1 cellular context compared by ENCODE assay signal in the genomic region with DNA sequence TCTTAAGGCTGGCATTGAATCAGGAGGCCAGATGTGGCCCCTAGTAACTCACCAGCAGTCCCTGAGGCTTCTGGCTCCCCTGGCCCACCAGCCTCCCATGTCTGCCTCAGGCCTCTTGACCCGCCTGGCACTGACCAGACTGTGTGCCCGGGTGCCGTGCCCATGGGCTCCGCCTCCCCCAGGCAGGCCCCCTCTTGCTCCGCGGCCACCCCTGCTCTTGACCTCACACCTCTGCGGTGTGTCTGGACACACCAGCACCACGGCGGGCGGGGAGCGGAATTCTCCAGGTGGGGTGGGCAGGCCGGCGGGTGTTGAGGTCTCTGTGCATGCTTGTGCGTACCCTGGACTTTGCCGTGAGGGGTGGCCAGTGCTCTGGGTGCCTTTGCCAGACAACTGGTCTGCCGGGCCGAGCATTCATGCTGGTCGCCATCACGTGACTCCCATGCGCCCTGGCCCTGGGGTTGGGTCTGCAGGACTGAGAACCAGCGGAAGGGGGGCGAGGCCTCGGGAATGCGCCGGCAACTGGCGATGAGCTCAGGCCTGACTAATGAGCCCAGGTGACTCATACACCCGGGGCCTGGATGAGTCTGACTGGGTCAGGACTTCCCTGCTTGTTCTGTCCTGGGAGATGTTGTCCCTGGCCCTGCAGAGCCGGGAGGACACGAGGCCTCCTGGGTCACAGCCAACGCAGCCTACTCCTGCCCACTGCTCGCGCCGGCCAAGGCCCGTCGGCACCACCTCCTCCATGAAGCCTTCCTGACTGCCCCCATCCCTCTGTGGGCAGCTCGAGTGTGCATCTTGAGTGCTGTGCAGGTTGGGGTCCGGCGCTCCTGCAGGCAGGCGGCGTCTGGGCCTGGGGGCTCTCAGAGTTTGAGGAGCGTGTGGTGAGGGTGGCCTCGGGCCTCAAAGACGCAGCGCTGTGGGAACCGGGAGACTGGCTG.
A peak's percentile ranks its signal among the peaks of the same experiment; 100 is the strongest.
TF ChIP-seq lines count a peak whose summit lies in the region.

No MANE protein-coding gene starts in this region.

TF ChIP-seq in HepG2, 621 proteins besides CTCF, POLR2A, EP300 and RAD21 (continued from another document and continues in another):
- TF ChIP-seq, protein P1, sequence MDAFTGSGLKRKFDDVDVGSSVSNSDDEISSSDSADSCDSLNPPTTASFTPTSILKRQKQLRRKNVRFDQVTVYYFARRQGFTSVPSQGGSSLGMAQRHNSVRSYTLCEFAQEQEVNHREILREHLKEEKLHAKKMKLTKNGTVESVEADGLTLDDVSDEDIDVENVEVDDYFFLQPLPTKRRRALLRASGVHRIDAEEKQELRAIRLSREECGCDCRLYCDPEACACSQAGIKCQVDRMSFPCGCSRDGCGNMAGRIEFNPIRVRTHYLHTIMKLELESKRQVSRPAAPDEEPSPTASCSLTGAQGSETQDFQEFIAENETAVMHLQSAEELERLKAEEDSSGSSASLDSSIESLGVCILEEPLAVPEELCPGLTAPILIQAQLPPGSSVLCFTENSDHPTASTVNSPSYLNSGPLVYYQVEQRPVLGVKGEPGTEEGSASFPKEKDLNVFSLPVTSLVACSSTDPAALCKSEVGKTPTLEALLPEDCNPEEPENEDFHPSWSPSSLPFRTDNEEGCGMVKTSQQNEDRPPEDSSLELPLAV (CRISPR knock-in tag; conservative IDR thresholded peaks at IDR 0.05; ENCODE audit: low read depth): no peak
- TF ChIP-seq MXD4 (CRISPR knock-in tag; IDR thresholded peaks at IDR 0.05) (peak; percentile 95), MZF1 (CRISPR knock-in tag; IDR thresholded peaks at IDR 0.05; ENCODE audit: borderline replicate concordance) (no peak; the same call in 1 of the 2 replicates), STAT5B (CRISPR knock-in tag; IDR thresholded peaks at IDR 0.05) (peak; percentile 81; the same call in 1 of the 2 replicates), CREB1 (IDR thresholded peaks at IDR 0.05) (peak; percentile 67), CREB1 (CRISPR knock-in tag; IDR thresholded peaks at IDR 0.05) (no peak), RBM22 (optimal IDR thresholded peaks at IDR 0.05; ENCODE audit: low read length) (no peak), PAF1 (CRISPR knock-in tag; IDR thresholded peaks at IDR 0.05) (no peak), GABPB1 (CRISPR knock-in tag; IDR thresholded peaks at IDR 0.05) (peak; percentile 85), KLF12 (CRISPR knock-in tag; IDR thresholded peaks at IDR 0.05; ENCODE audit: borderline replicate concordance) (peak; percentile 90), ZNF766 (CRISPR knock-in tag; IDR thresholded peaks at IDR 0.05; ENCODE audit: borderline replicate concordance) (peak; percentile 69; the same call in 1 of the 2 replicates), PHF8 (CRISPR knock-in tag; IDR thresholded peaks at IDR 0.05) (peak; percentile 53; the same call in 1 of the 2 replicates), REPIN1 (CRISPR knock-in tag; IDR thresholded peaks at IDR 0.05; ENCODE audit: borderline replicate concordance, low read depth) (peak; percentile 77), ZNF546 (CRISPR knock-in tag; conservative IDR thresholded peaks at IDR 0.05) (no peak; the same call in 1 of the 2 replicates), CHD2 (IDR thresholded peaks at IDR 0.05; ENCODE audit: low read depth, low read length) (no peak), POLR2AphosphoS2 (IDR thresholded peaks at IDR 0.05; ENCODE audit: low read depth, low read length) (no peak), ZNF326 (CRISPR knock-in tag; IDR thresholded peaks at IDR 0.05; ENCODE audit: borderline replicate concordance) (no peak), ZNF383 (CRISPR knock-in tag; IDR thresholded peaks at IDR 0.05; ENCODE audit: borderline replicate concordance) (no peak), ZNF143 (CRISPR knock-in tag; IDR thresholded peaks at IDR 0.05) (peak; percentile 57; the same call in 1 of the 2 replicates), RFX3 (CRISPR knock-in tag; IDR thresholded peaks at IDR 0.05) (no peak), NR1H2 (CRISPR knock-in tag; IDR thresholded peaks at IDR 0.05; ENCODE audit: borderline replicate concordance, low read depth) (0 out of 2 replicates have a peak, but pooled peaks have one; percentile 35), MAFG (CRISPR knock-in tag; IDR thresholded peaks at IDR 0.05) (no peak), ZFP1 (CRISPR knock-in tag; IDR thresholded peaks at IDR 0.05) (no peak; the same call in 1 of the 2 replicates), TARDBP (CRISPR knock-in tag; IDR thresholded peaks at IDR 0.05) (peak; percentile 74; the same call in 1 of the 2 replicates), CCAR2 (optimal IDR thresholded peaks at IDR 0.05; ENCODE audit: low read depth, low read length) (no peak), ZNF572 (CRISPR knock-in tag; IDR thresholded peaks at IDR 0.05) (no peak), FOSL2 (CRISPR knock-in tag; IDR thresholded peaks at IDR 0.05) (peak; percentile 99), SMAD3 (CRISPR knock-in tag; IDR thresholded peaks at IDR 0.05) (peak; percentile 65; the same call in 1 of the 2 replicates), ZNF780A (CRISPR knock-in tag; IDR thresholded peaks at IDR 0.05) (peak; percentile 62; the same call in 1 of the 2 replicates), NONO (IDR thresholded peaks at IDR 0.05) (no peak), NONO (CRISPR knock-in tag; conservative IDR thresholded peaks at IDR 0.05) (peak; percentile 76; the same call in 1 of the 2 replicates), ZFYVE20 (CRISPR knock-in tag; IDR thresholded peaks at IDR 0.05; ENCODE audit: borderline replicate concordance, low read depth) (no peak), ZNF83 (CRISPR knock-in tag; IDR thresholded peaks at IDR 0.05; ENCODE audit: borderline replicate concordance) (no peak), ZNF788 (CRISPR knock-in tag; IDR thresholded peaks at IDR 0.05; ENCODE audit: borderline replicate concordance) (peak; percentile 98), ZNF350 (CRISPR knock-in tag; IDR thresholded peaks at IDR 0.05; ENCODE audit: borderline replicate concordance, low read depth) (peak; percentile 91; the same call in 1 of the 2 replicates), NCOR1 (IDR thresholded peaks at IDR 0.05; ENCODE audit: borderline replicate concordance, low read length) (peak; percentile 74; the same call in 1 of the 2 replicates), CENPT (CRISPR knock-in tag; IDR thresholded peaks at IDR 0.05; ENCODE audit: low read depth) (no peak), GTF2F1 (IDR thresholded peaks at IDR 0.05; ENCODE audit: low read length) (peak; percentile 54; the same call in 1 of the 2 replicates), NRL (CRISPR knock-in tag; IDR thresholded peaks at IDR 0.05; ENCODE audit: borderline replicate concordance) (peak; percentile 35; the same call in 1 of the 2 replicates), BORCS8-MEF2B (CRISPR knock-in tag; IDR thresholded peaks at IDR 0.05) (peak; percentile 82; the same call in 1 of the 2 replicates), ZIK1 (CRISPR knock-in tag; IDR thresholded peaks at IDR 0.05; ENCODE audit: borderline replicate concordance, low read depth) (peak; percentile 98), ELF4 (CRISPR knock-in tag; IDR thresholded peaks at IDR 0.05; ENCODE audit: borderline replicate concordance) (peak; percentile 86; the same call in 1 of the 2 replicates), ZBTB3 (CRISPR knock-in tag; IDR thresholded peaks at IDR 0.05; ENCODE audit: borderline replicate concordance, low read depth) (peak; percentile 73; the same call in 1 of the 2 replicates)
- TF ChIP-seq, protein P2, sequence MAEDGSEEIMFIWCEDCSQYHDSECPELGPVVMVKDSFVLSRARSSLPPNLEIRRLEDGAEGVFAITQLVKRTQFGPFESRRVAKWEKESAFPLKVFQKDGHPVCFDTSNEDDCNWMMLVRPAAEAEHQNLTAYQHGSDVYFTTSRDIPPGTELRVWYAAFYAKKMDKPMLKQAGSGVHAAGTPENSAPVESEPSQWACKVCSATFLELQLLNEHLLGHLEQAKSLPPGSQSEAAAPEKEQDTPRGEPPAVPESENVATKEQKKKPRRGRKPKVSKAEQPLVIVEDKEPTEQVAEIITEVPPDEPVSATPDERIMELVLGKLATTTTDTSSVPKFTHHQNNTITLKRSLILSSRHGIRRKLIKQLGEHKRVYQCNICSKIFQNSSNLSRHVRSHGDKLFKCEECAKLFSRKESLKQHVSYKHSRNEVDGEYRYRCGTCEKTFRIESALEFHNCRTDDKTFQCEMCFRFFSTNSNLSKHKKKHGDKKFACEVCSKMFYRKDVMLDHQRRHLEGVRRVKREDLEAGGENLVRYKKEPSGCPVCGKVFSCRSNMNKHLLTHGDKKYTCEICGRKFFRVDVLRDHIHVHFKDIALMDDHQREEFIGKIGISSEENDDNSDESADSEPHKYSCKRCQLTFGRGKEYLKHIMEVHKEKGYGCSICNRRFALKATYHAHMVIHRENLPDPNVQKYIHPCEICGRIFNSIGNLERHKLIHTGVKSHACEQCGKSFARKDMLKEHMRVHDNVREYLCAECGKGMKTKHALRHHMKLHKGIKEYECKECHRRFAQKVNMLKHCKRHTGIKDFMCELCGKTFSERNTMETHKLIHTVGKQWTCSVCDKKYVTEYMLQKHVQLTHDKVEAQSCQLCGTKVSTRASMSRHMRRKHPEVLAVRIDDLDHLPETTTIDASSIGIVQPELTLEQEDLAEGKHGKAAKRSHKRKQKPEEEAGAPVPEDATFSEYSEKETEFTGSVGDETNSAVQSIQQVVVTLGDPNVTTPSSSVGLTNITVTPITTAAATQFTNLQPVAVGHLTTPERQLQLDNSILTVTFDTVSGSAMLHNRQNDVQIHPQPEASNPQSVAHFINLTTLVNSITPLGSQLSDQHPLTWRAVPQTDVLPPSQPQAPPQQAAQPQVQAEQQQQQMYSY (CRISPR knock-in tag; IDR thresholded peaks at IDR 0.05): peak; percentile 66; the same call in 1 of the 2 replicates
- TF ChIP-seq, protein P3, sequence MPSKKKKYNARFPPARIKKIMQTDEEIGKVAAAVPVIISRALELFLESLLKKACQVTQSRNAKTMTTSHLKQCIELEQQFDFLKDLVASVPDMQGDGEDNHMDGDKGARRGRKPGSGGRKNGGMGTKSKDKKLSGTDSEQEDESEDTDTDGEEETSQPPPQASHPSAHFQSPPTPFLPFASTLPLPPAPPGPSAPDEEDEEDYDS (CRISPR knock-in tag; IDR thresholded peaks at IDR 0.05): peak; percentile 63
- TF ChIP-seq, protein P4, sequence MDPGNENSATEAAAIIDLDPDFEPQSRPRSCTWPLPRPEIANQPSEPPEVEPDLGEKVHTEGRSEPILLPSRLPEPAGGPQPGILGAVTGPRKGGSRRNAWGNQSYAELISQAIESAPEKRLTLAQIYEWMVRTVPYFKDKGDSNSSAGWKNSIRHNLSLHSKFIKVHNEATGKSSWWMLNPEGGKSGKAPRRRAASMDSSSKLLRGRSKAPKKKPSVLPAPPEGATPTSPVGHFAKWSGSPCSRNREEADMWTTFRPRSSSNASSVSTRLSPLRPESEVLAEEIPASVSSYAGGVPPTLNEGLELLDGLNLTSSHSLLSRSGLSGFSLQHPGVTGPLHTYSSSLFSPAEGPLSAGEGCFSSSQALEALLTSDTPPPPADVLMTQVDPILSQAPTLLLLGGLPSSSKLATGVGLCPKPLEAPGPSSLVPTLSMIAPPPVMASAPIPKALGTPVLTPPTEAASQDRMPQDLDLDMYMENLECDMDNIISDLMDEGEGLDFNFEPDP (CRISPR knock-in tag; conservative IDR thresholded peaks at IDR 0.05): no peak
- TF ChIP-seq, protein P5, sequence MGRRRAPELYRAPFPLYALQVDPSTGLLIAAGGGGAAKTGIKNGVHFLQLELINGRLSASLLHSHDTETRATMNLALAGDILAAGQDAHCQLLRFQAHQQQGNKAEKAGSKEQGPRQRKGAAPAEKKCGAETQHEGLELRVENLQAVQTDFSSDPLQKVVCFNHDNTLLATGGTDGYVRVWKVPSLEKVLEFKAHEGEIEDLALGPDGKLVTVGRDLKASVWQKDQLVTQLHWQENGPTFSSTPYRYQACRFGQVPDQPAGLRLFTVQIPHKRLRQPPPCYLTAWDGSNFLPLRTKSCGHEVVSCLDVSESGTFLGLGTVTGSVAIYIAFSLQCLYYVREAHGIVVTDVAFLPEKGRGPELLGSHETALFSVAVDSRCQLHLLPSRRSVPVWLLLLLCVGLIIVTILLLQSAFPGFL (CRISPR knock-in tag; IDR thresholded peaks at IDR 0.05): no peak
- TF ChIP-seq, protein P6, sequence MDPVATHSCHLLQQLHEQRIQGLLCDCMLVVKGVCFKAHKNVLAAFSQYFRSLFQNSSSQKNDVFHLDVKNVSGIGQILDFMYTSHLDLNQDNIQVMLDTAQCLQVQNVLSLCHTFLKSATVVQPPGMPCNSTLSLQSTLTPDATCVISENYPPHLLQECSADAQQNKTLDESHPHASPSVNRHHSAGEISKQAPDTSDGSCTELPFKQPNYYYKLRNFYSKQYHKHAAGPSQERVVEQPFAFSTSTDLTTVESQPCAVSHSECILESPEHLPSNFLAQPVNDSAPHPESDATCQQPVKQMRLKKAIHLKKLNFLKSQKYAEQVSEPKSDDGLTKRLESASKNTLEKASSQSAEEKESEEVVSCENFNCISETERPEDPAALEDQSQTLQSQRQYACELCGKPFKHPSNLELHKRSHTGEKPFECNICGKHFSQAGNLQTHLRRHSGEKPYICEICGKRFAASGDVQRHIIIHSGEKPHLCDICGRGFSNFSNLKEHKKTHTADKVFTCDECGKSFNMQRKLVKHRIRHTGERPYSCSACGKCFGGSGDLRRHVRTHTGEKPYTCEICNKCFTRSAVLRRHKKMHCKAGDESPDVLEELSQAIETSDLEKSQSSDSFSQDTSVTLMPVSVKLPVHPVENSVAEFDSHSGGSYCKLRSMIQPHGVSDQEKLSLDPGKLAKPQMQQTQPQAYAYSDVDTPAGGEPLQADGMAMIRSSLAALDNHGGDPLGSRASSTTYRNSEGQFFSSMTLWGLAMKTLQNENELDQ (CRISPR knock-in tag; IDR thresholded peaks at IDR 0.05; ENCODE audit: borderline replicate concordance): peak; percentile 28; the same call in 1 of the 2 replicates
